27 cellular contexts compared by ENCODE assay signal in the genomic region with DNA sequence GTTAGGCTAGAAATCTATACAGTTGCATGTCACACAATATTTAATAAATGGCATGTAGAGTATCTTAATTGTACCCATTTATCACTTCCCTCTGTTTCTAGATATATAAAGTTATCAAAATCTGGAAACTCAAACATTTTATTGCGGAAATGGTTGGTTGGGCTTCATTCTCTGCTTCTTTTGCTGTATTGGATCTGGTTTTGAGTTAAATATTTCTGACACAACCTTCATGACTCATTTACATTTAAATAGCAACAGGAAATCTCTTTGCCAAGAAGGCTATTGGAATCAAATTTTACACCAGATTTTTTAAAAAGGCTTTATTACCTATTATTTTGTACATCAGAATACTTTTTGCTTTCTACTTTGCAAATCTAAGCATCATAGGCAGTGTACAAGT.
A peak's percentile ranks its signal among the peaks of the same experiment; 100 is the strongest.
DNase-seq lines count a peak whose midpoint lies in the region; ATAC-seq and TF ChIP-seq lines count a peak whose summit lies in the region.
"Had no signal": no experiment of that assay in that cellular context is flagged by ENCODE, and none has a peak within 500 bp of the region (broad histone marks: within the 10 kb centered on the region; RNA-seq: fewer than 3 reads in every experiment).

No MANE protein-coding gene starts in this region.

- H3K4me2 ChIP-seq in BLaER1 treated with 17β-estradiol and CSF1 and Interleukin-3, amounts not matched to agents 10 nM and 100 nM = peak overlapping the region in 7 of 11 experiments; percentile 6 to 64 (median 14); a peak in 8 of 22 replicates

- peak overlapping the region in 3 of 11 experiments; percentile 13 to 83 (median 80); a peak in 2 of 22 replicates for H3K27ac ChIP-seq in BLaER1 treated with 17β-estradiol and CSF1 and Interleukin-3, amounts not matched to agents 10 nM and 100 nM
- H3K27ac ChIP-seq in tibial artery (peak overlapping the region; percentile 10 to 28), brain microvascular endothelial cell (no peak overlapping the region)
- H3K27ac ChIP-seq: ovary, uterus had no signal

- DNase-seq in adipocyte (ENCODE audit: low read depth) (peak; percentile 75), fibroblast of the aortic adventitia (ENCODE audit: low read depth) (peak; percentile 75), tibial artery (no peak), brain microvascular endothelial cell (no peak)
- no peak for DNase-seq in activated CD8-positive, alpha-beta T cell treated with anti-CD3 and anti-CD28 coated beads, Interleukin-2, amount 10 ng/mL, durations not matched to agents 7 days and 5 days
- DNase-seq: activated CD4-positive, CD25-positive, alpha-beta regulatory T cell; activated CD8-positive, alpha-beta memory T cell treated with anti-CD3 and anti-CD28 coated beads, Interleukin-2, amount 10 ng/mL, durations not matched to agents 7 days and 5 days; activated gamma-delta T cell treated with Interleukin-2 at 50 U/mL for 16 hours; activated naive CD8-positive, alpha-beta T cell treated with anti-CD3 and anti-CD28 coated beads, Interleukin-2, amount 10 ng/mL, durations not matched to agents 7 days and 5 days; activated T-cell treated with anti-CD3 and anti-CD28 coated beads, Interleukin-2, amount 50 U/mL, for 48 hours; central memory CD4-positive, alpha-beta T cell; dermis blood vessel endothelial cell; endodermal cell; immature natural killer cell; KBM-7; MG63; NCI-H1105; NCI-H187 treated with DMSO at 0.1 percent for 48 hours; NCI-H526 treated with DMSO at 0.1 percent for 48 hours; NK-92 treated with Interleukin-12 subunit alpha and Interleukin-12 subunit beta, amount 100 ng/mL, for 24 hours; ovary; PC-3; stimulated activated naive CD8-positive, alpha-beta T cell treated with anti-CD3 and anti-CD28 coated beads, Interleukin-15, Interleukin-2, amounts not matched to agents 100 U/mL and 50 U/mL, for 24 hours; T-helper 17 cell; uterus had no signal

- no peak overlapping the region for H3K4me3 Mint-ChIP-seq in activated CD8-positive, alpha-beta T cell treated with anti-CD3 and anti-CD28 coated beads, Interleukin-2, amount 10 ng/mL, durations not matched to agents 7 days and 5 days
- H3K4me3 Mint-ChIP-seq: activated CD8-positive, alpha-beta memory T cell treated with anti-CD3 and anti-CD28 coated beads, Interleukin-2, amount 10 ng/mL, durations not matched to agents 7 days and 5 days; activated naive CD8-positive, alpha-beta T cell treated with anti-CD3 and anti-CD28 coated beads, Interleukin-2, amount 10 ng/mL, durations not matched to agents 7 days and 5 days; endodermal cell; immature natural killer cell; T-helper 17 cell had no signal

- POLR2A ChIA-PET in activated CD8-positive, alpha-beta T cell treated with anti-CD3 and anti-CD28 coated beads, Interleukin-2, amount 10 ng/mL, durations not matched to agents 7 days and 5 days (lab: Charles Lee) = no interaction called here

- no peak overlapping the region for H3K9ac ChIP-seq in BLaER1 treated with 17β-estradiol and CSF1 and Interleukin-3, amounts not matched to agents 10 nM and 100 nM
- no peak overlapping the region for H3K9ac ChIP-seq in adipocyte (ENCODE audit: low read length)

- no peak for ATAC-seq in activated CD8-positive, alpha-beta T cell treated with anti-CD3 and anti-CD28 coated beads, Interleukin-2, amount 10 ng/mL, durations not matched to agents 7 days and 5 days
- ATAC-seq in HG03460 (IDR thresholded peaks at IDR 0.05; ENCODE audit: unreplicated experiment) = no peak
- ATAC-seq: activated CD8-positive, alpha-beta memory T cell treated with anti-CD3 and anti-CD28 coated beads, Interleukin-2, amount 10 ng/mL, durations not matched to agents 7 days and 5 days; PC-3; stimulated activated naive CD8-positive, alpha-beta T cell treated with anti-CD3 and anti-CD28 coated beads, Interleukin-15, Interleukin-2, amounts not matched to agents 100 U/mL and 50 U/mL, for 24 hours; T-helper 17 cell had no signal

- TF ChIP-seq CTCF in fibroblast of the aortic adventitia (IDR thresholded peaks at IDR 0.05; ENCODE audit: insufficient read depth, low read length) (no peak), tibial artery (IDR thresholded peaks at IDR 0.05) (no peak), brain microvascular endothelial cell (IDR thresholded peaks at IDR 0.05; ENCODE audit: low read depth, low read length, missing control alignments) (no peak)

- peaks cover 0 to 3% (median 0%) of the 10 kb centered on the region in 11 experiments; a peak in 2 of 22 replicates for H3K36me3 ChIP-seq in BLaER1 treated with 17β-estradiol and CSF1 and Interleukin-3, amounts not matched to agents 10 nM and 100 nM
- H3K36me3 ChIP-seq in adipocyte (ENCODE audit: control insufficient read depth, insufficient read depth, low read length, severe bottlenecking) (no peaks in the 10 kb centered on the region), tibial artery (no peaks in the 10 kb centered on the region), brain microvascular endothelial cell (replicated peaks) (no peaks in the 10 kb centered on the region)
- H3K36me3 ChIP-seq: MG63, ovary, uterus had no signal

- H3K4me1 Mint-ChIP-seq in activated CD8-positive, alpha-beta T cell treated with anti-CD3 and anti-CD28 coated beads, Interleukin-2, amount 10 ng/mL, durations not matched to agents 7 days and 5 days (ENCODE audit: low read depth) = no peaks in the 10 kb centered on the region
- H3K4me1 Mint-ChIP-seq: activated CD8-positive, alpha-beta memory T cell treated with anti-CD3 and anti-CD28 coated beads, Interleukin-2, amount 10 ng/mL, durations not matched to agents 7 days and 5 days; activated naive CD8-positive, alpha-beta T cell treated with anti-CD3 and anti-CD28 coated beads, Interleukin-2, amount 10 ng/mL, durations not matched to agents 7 days and 5 days; endodermal cell; immature natural killer cell; T-helper 17 cell had no signal

- intact Hi-C loops in tibial artery (cut with DNase I; ENCODE audit: low total_unique reads) = no loop called here

- no peaks in the 10 kb centered on the region for H4K20me1 ChIP-seq in BLaER1 treated with 17β-estradiol and CSF1 and Interleukin-3, amounts not matched to agents 10 nM and 100 nM

- H3K9me3 ChIP-seq in BLaER1 treated with 17β-estradiol and CSF1 and Interleukin-3, amounts not matched to agents 10 nM and 100 nM (replicated peaks in 1 of 11) = peaks cover 15 to 46% (median 31%) of the 10 kb centered on the region in 11 experiments
- H3K9me3 ChIP-seq in adipocyte (ENCODE audit: control insufficient read depth, low read length) (peaks cover 4% of the 10 kb centered on the region), tibial artery (no peaks in the 10 kb centered on the region)
- H3K9me3 ChIP-seq: MG63, ovary, uterus had no signal

- no peaks in the 10 kb centered on the region for H3K36me3 Mint-ChIP-seq in activated CD8-positive, alpha-beta T cell treated with anti-CD3 and anti-CD28 coated beads, Interleukin-2, amount 10 ng/mL, durations not matched to agents 7 days and 5 days (ENCODE audit: low read depth)
- H3K36me3 Mint-ChIP-seq: activated CD8-positive, alpha-beta memory T cell treated with anti-CD3 and anti-CD28 coated beads, Interleukin-2, amount 10 ng/mL, durations not matched to agents 7 days and 5 days; activated naive CD8-positive, alpha-beta T cell treated with anti-CD3 and anti-CD28 coated beads, Interleukin-2, amount 10 ng/mL, durations not matched to agents 7 days and 5 days; immature natural killer cell had no signal

- no peaks in the 10 kb centered on the region for H3K27me3 ChIP-seq in BLaER1 treated with 17β-estradiol and CSF1 and Interleukin-3, amounts not matched to agents 10 nM and 100 nM
- H3K27me3 ChIP-seq in adipocyte (replicated peaks; ENCODE audit: control insufficient read depth, insufficient read depth, low read length) (no peaks in the 10 kb centered on the region), tibial artery (no peaks in the 10 kb centered on the region), brain microvascular endothelial cell (replicated peaks) (no peaks in the 10 kb centered on the region)
- H3K27me3 ChIP-seq: MG63, ovary, uterus had no signal

- in situ Hi-C loops in brain microvascular endothelial cell (cut with HindIII; ENCODE audit: low pct_ligation_motif_present, low sequenced_read_pairs) = no loop called here

- H3K27ac Mint-ChIP-seq in activated CD8-positive, alpha-beta T cell treated with anti-CD3 and anti-CD28 coated beads, Interleukin-2, amount 10 ng/mL, durations not matched to agents 7 days and 5 days = no peak overlapping the region
- H3K27ac Mint-ChIP-seq: activated CD8-positive, alpha-beta memory T cell treated with anti-CD3 and anti-CD28 coated beads, Interleukin-2, amount 10 ng/mL, durations not matched to agents 7 days and 5 days; activated naive CD8-positive, alpha-beta T cell treated with anti-CD3 and anti-CD28 coated beads, Interleukin-2, amount 10 ng/mL, durations not matched to agents 7 days and 5 days; endodermal cell; immature natural killer cell; T-helper 17 cell had no signal

- H3K27me3 Mint-ChIP-seq in activated CD8-positive, alpha-beta T cell treated with anti-CD3 and anti-CD28 coated beads, Interleukin-2, amount 10 ng/mL, durations not matched to agents 7 days and 5 days (ENCODE audit: low read depth) = peaks cover 2% of the 10 kb centered on the region
- H3K27me3 Mint-ChIP-seq: activated CD8-positive, alpha-beta memory T cell treated with anti-CD3 and anti-CD28 coated beads, Interleukin-2, amount 10 ng/mL, durations not matched to agents 7 days and 5 days; activated naive CD8-positive, alpha-beta T cell treated with anti-CD3 and anti-CD28 coated beads, Interleukin-2, amount 10 ng/mL, durations not matched to agents 7 days and 5 days; T-helper 17 cell had no signal

- CTCF ChIA-PET in activated CD8-positive, alpha-beta T cell treated with anti-CD3 and anti-CD28 coated beads, Interleukin-2, amount 10 ng/mL, durations not matched to agents 7 days and 5 days (lab: Charles Lee) = no interaction called here

- no peaks in the 10 kb centered on the region for H3K9me3 Mint-ChIP-seq in activated CD8-positive, alpha-beta T cell treated with anti-CD3 and anti-CD28 coated beads, Interleukin-2, amount 10 ng/mL, durations not matched to agents 7 days and 5 days (ENCODE audit: insufficient read depth)
- H3K9me3 Mint-ChIP-seq: activated naive CD8-positive, alpha-beta T cell treated with anti-CD3 and anti-CD28 coated beads, Interleukin-2, amount 10 ng/mL, durations not matched to agents 7 days and 5 days had no signal

- no peak overlapping the region for H3K4me3 ChIP-seq in BLaER1 treated with 17β-estradiol and CSF1 and Interleukin-3, amounts not matched to agents 10 nM and 100 nM
- no peak overlapping the region for H3K4me3 ChIP-seq in adipocyte (ENCODE audit: low read length)
- H3K4me3 ChIP-seq in fibroblast of the aortic adventitia (ENCODE audit: low read depth, low read length) = no peak overlapping the region
- H3K4me3 ChIP-seq in tibial artery = no peak overlapping the region
- H3K4me3 ChIP-seq in brain microvascular endothelial cell (ENCODE audit: low read depth, low read length) = no peak overlapping the region
- H3K4me3 ChIP-seq: MG63, ovary, uterus had no signal

- H3K4me1 ChIP-seq in BLaER1 treated with 17β-estradiol and CSF1 and Interleukin-3, amounts not matched to agents 10 nM and 100 nM = peaks cover 36 to 58% (median 44%) of the 10 kb centered on the region in 10 experiments
- H3K4me1 ChIP-seq in adipocyte (ENCODE audit: control insufficient read depth, insufficient read depth, low read length) = peaks cover 16% of the 10 kb centered on the region
- H3K4me1 ChIP-seq in tibial artery = peaks cover 0 to 32% (median 18%) of the 10 kb centered on the region in 4 donors
- H3K4me1 ChIP-seq: uterus had no signal

Comparison
In these comparisons a context has a peak if more than half of its experiments do, and no peak if none do; other contexts are left out.
1. DNase-seq: peak in adipocyte (single experiment) and fibroblast of the aortic adventitia (single experiment); none in tibial artery (0 of 2), activated CD8-positive, alpha-beta T cell treated with anti-CD3 and anti-CD28 coated beads, Interleukin-2, amount 10 ng/mL, durations not matched to agents 7 days and 5 days (single experiment) and brain microvascular endothelial cell (single experiment).